In genomic region chr20:38460040-38460623, GRCh38 we compare ENCODE assay signal across 9 cellular contexts. TPM values are rescaled to one million over a fixed set of nuclear protein-coding genes. Genes with fewer than 3 reads are reported as not detected.
A peak's percentile ranks its signal among the peaks of the same experiment; 100 is the strongest.
DNase-seq lines count a peak whose midpoint lies in the region; ATAC-seq and TF ChIP-seq lines count a peak whose summit lies in the region.
"Had no signal": no experiment of that assay in that cellular context is flagged by ENCODE, and none has a peak within 500 bp of the region (broad histone marks: within the 10 kb centered on the region; RNA-seq: fewer than 3 reads in every experiment).

No MANE protein-coding gene starts in this region.

- no peaks in the 10 kb centered on the region for H3K36me3 ChIP-seq in RWPE2 (ENCODE audit: low read depth)

- no peak overlapping the region for H3K4me3 ChIP-seq in RWPE2 (ENCODE audit: severe bottlenecking)

- DNase-seq in A172 (ENCODE audit: low spot score) (peak; percentile 89), HuH-7.5 (ENCODE audit: low spot score) (peak; percentile 57), RWPE2 (ENCODE audit: low spot score) (no peak), head of caudate nucleus (peak in 28 of 42 donors; percentile 12 to 81 (median 46))
- no peak for DNase-seq in stimulated activated naive CD8-positive, alpha-beta T cell treated with anti-CD3 and anti-CD28 coated beads, Interleukin-15, Interleukin-2, amounts not matched to agents 100 U/mL and 50 U/mL, for 24 hours
- no peak for DNase-seq in activated naive CD4-positive, alpha-beta T cell (lab: John Stamatoyannopoulos, UW)
- DNase-seq in activated naive CD4-positive, alpha-beta T cell treated with Interleukin-2 at 50 U/mL for 16 hours = no peak
- DNase-seq: CD4-positive, alpha-beta memory T cell had no signal

- ATAC-seq in RWPE2 (ENCODE audit: low read depth) (peak; percentile 99), GM21825 (IDR thresholded peaks at IDR 0.05; ENCODE audit: unreplicated experiment) (no peak)
- no peak for ATAC-seq in stimulated activated naive CD8-positive, alpha-beta T cell treated with anti-CD3 and anti-CD28 coated beads, Interleukin-15, Interleukin-2, amounts not matched to agents 100 U/mL and 50 U/mL, for 24 hours

- intact Hi-C loops in head of caudate nucleus (cut with DNase I) = no loop called here

- TF ChIP-seq CTCF in RWPE2 (IDR thresholded peaks at IDR 0.05; ENCODE audit: poor library complexity, severe bottlenecking) = no peak

- H3K4me1 ChIP-seq in RWPE2 (ENCODE audit: insufficient read depth, poor library complexity, severe bottlenecking) = peaks cover 9% of the 10 kb centered on the region

- H3K9me3 ChIP-seq in RWPE2 (ENCODE audit: severe bottlenecking) = no peaks in the 10 kb centered on the region

- no peaks in the 10 kb centered on the region for H3K27me3 ChIP-seq in RWPE2 (ENCODE audit: insufficient read depth, poor library complexity, severe bottlenecking)

- H3K27ac ChIP-seq in RWPE2 (ENCODE audit: poor library complexity, severe bottlenecking) = peak overlapping the region; percentile 39

RNA-seq across cellular contexts. Expression of gene RALGAPB, which starts 12.5 kb away (rescaled TPM):
- total RNA-seq in A172 (2014; rRNA removed; shearing (Covaris generic)) = 20.0 and 20.8 TPM in 2 replicates

RNA-seq across cellular contexts. Expression of gene SNHG17, which starts 25.0 kb away (rescaled TPM):
- 8.5 and 10.1 TPM in 2 replicates for total RNA-seq in A172 (2014; rRNA removed; shearing (Covaris generic))

Comparison
In these comparisons a context has a peak if more than half of its experiments do, and no peak if none do; other contexts are left out.
1. DNase-seq: peak in A172 (single experiment), HuH-7.5 (single experiment) and head of caudate nucleus (28 of 42); none in RWPE2 (single experiment), stimulated activated naive CD8-positive, alpha-beta T cell treated with anti-CD3 and anti-CD28 coated beads, Interleukin-15, Interleukin-2, amounts not matched to agents 100 U/mL and 50 U/mL, for 24 hours (single experiment), activated naive CD4-positive, alpha-beta T cell (0 of 4) and activated naive CD4-positive, alpha-beta T cell treated with Interleukin-2 at 50 U/mL for 16 hours (single experiment).